1 cellular context compared by ENCODE assay signal in the genomic region with DNA sequence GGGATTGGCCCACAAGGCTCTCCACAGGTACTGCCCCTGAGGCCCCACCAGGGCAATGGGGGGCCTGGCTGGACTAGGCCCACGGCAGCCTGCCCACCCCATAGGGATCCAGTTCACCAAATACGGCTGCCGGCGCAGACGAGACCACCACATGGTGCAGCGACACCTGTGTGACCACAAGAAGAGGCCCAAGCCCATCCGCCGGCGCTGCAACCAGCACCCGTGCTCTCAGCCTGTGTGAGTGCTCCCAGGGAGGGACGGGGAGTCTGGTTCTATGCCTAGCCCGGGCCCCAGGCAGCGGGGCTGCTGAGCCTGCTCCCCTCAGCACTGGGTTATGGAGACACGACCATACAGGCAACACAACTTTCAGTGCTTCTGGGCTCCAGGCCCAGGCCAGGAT.
TF ChIP-seq lines count a peak whose summit lies in the region.

No MANE protein-coding gene starts in this region.

TF ChIP-seq in K562, 482 proteins besides CTCF, POLR2A, EP300 and RAD21 (continued from another document):
- TF ChIP-seq, protein P1, sequence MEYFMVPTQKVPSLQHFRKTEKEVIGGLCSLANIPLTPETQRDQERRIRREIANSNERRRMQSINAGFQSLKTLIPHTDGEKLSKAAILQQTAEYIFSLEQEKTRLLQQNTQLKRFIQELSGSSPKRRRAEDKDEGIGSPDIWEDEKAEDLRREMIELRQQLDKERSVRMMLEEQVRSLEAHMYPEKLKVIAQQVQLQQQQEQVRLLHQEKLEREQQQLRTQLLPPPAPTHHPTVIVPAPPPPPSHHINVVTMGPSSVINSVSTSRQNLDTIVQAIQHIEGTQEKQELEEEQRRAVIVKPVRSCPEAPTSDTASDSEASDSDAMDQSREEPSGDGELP (CRISPR knock-in tag; IDR thresholded peaks at IDR 0.05; ENCODE audit: borderline replicate concordance), result no peak
TF ChIP-seq in K562: peak in this region for 2.
